8 cellular contexts compared by ENCODE assay signal in the genomic region with DNA sequence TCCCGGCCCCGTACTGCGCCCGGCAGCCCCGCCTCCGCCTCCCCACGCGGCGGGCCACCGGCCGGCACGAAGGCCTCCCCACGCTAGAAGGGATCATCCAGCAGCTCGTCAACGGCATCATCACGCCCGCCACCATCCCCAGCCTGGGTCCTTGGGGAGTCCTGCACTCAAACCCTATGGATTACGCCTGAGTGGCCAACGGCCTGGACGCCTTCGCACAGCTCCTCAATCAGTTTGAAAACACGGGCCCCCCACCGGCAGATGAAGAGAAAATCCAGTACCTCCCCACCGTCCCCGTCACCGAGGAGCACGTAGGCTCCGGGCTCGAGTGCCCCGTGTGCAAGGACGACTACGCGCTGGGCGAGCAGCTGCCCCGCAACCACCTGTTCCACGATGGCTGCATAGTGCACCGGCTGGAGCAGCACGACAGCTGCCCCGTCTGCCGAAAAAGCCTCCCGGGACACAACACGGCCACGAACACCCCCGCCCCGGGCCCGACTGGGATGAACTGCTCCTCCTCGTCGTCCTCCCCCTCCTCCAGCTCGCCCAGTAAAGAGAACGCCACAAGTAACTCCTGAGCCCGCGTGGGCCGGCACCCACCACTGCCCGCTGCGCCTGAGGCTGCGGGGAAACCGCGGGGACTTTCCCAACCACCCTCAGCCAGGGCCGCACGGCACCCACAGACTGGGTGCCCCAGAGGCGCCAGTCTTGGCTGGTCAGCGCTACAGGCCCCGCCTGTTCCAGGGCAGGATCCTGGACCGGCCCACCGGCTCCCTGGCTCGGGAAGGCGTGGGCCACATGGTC. TPM values are rescaled to one million over a fixed set of nuclear protein-coding genes. Genes with fewer than 3 reads are reported as not detected.
DNase-seq lines count a peak whose midpoint lies in the region; ATAC-seq and TF ChIP-seq lines count a peak whose summit lies in the region.

No MANE protein-coding gene starts in this region.

- H3K4me3 Mint-ChIP-seq in CD8-positive, alpha-beta T cell: peak overlapping the region; percentile 79
- H3K4me3 Mint-ChIP-seq in endodermal cell: no peak overlapping the region

- H3K36me3 Mint-ChIP-seq in CD8-positive, alpha-beta T cell: no peaks in the 10 kb centered on the region
- no peaks in the 10 kb centered on the region for H3K36me3 Mint-ChIP-seq in endodermal cell (ENCODE audit: low read depth)

- H3K27ac ChIP-seq in CD8-positive, alpha-beta T cell (ENCODE audit: low read depth, low read length): no peak overlapping the region
- H3K27ac ChIP-seq in HEK293 (ENCODE audit: extremely low read depth, low read depth, low read length): no peak overlapping the region
- H3K27ac ChIP-seq in endodermal cell (ENCODE audit: low read depth, low read length): no peak overlapping the region
- H3K27ac ChIP-seq in RWPE1: no peak overlapping the region

- CTCF ChIA-PET in CD8-positive, alpha-beta T cell (lab: Charles Lee): no interaction called here
- CTCF ChIA-PET in HEK293 (lab: Yijun Ruan, JAX): interaction anchor here (0.7 to 2.0 kb wide), 2 partner anchors 11 to 37 kb away, joined by 4 to 6 read pairs; no protein-coding TSS in a partner anchor
- CTCF ChIA-PET in RWPE1 (lab: Yijun Ruan, JAX): no interaction called here

- peaks cover 22% of the 10 kb centered on the region for H3K4me1 Mint-ChIP-seq in CD8-positive, alpha-beta T cell (ENCODE audit: low read depth)
- H3K4me1 Mint-ChIP-seq in endodermal cell: no peaks in the 10 kb centered on the region

- no peaks in the 10 kb centered on the region for H3K36me3 ChIP-seq in CD8-positive, alpha-beta T cell (ENCODE audit: insufficient read depth, low read length)
- H3K36me3 ChIP-seq in HEK293 (ENCODE audit: control insufficient read depth in 2 of 2, insufficient read depth in 1 of 2, low read length in 2 of 2) (no peaks in the 10 kb centered on the region), endodermal cell (ENCODE audit: control insufficient read depth, insufficient read depth, low read length) (no peaks in the 10 kb centered on the region)

- peak in 5 of 7 experiments; percentile 1 to 50 (median 18) for DNase-seq in CD8-positive, alpha-beta T cell
- DNase-seq in activated CD4-positive, alpha-beta T cell treated with anti-CD3 and anti-CD28 coated beads for 48 hours: peak; percentile 27
- DNase-seq in endodermal cell (peak; percentile 54), retinal pigment epithelial cell (ENCODE audit: low read depth) (no peak), RWPE1 (ENCODE audit: low spot score) (no peak), NCI-H526 treated with DMSO at 0.1 percent for 48 hours (lab: John Stamatoyannopoulos, UW) (no peak)

- 94 to 96% methylated on average over 47 to 67 of the region's 67 CpGs for WGBS in endodermal cell (ENCODE audit: insufficient coverage in 1 of 2, insufficient read length in 1 of 2), 2 experiments

- H3K9me3 ChIP-seq in CD8-positive, alpha-beta T cell (ENCODE audit: low read length): no peaks in the 10 kb centered on the region
- H3K9me3 ChIP-seq in HEK293 (ENCODE audit: control insufficient read depth, insufficient read depth, low read depth, low read length): no peaks in the 10 kb centered on the region
- H3K9me3 ChIP-seq in endodermal cell (ENCODE audit: control insufficient read depth, low read length): no peaks in the 10 kb centered on the region

- no peaks in the 10 kb centered on the region for H3K9me3 Mint-ChIP-seq in CD8-positive, alpha-beta T cell
- no peaks in the 10 kb centered on the region for H3K9me3 Mint-ChIP-seq in endodermal cell

- peak overlapping the region; percentile 49 for H3K4me3 ChIP-seq in CD8-positive, alpha-beta T cell (ENCODE audit: low read depth, low read length)
- no peak overlapping the region for H3K4me3 ChIP-seq in HEK293 (ENCODE audit: low read depth, low read length)
- H3K4me3 ChIP-seq in endodermal cell (ENCODE audit: low read length): no peak overlapping the region
- H3K4me3 ChIP-seq in retinal pigment epithelial cell (ENCODE audit: low read length): peak overlapping the region; percentile 17

- POLR2A ChIA-PET in CD8-positive, alpha-beta T cell (lab: Charles Lee): no interaction called here
- POLR2A ChIA-PET in HEK293 (lab: Yijun Ruan, JAX) (no interaction called here), RWPE1 (lab: Yijun Ruan, JAX; ENCODE audit: low non-redundant PET) (no interaction called here)

- peaks cover 14% of the 10 kb centered on the region for H3K27me3 ChIP-seq in CD8-positive, alpha-beta T cell (ENCODE audit: insufficient read depth, low read length)
- no peaks in the 10 kb centered on the region for H3K27me3 ChIP-seq in endodermal cell (ENCODE audit: control insufficient read depth, insufficient read depth, low read length, poor library complexity, severe bottlenecking)

- no peak overlapping the region for H3K9ac ChIP-seq in endodermal cell (ENCODE audit: extremely low read depth, low read length, poor library complexity, severe bottlenecking)

- peak; percentile 54 for ATAC-seq in CD8-positive, alpha-beta T cell
- ATAC-seq in GM19328 (IDR thresholded peaks at IDR 0.05; ENCODE audit: unreplicated experiment): no peak

- H3K27ac Mint-ChIP-seq in CD8-positive, alpha-beta T cell: no peak overlapping the region
- no peak overlapping the region for H3K27ac Mint-ChIP-seq in endodermal cell

- TF ChIP-seq CTCF in CD8-positive, alpha-beta T cell (IDR thresholded peaks at IDR 0.05): no peak
- TF ChIP-seq CTCF in HEK293 (tag by site-specific recombination; IDR thresholded peaks at IDR 0.05): no peak
- TF ChIP-seq CTCF in endodermal cell (conservative IDR thresholded peaks at IDR 0.05): no peak
- no peak for TF ChIP-seq CTCF in retinal pigment epithelial cell (conservative IDR thresholded peaks at IDR 0.05; ENCODE audit: low read depth, low read length)
- no peak for TF ChIP-seq CTCF in RWPE1 (conservative IDR thresholded peaks at IDR 0.05; ENCODE audit: low read depth)

- H3K27me3 Mint-ChIP-seq in CD8-positive, alpha-beta T cell (ENCODE audit: low read depth): peaks cover 58% of the 10 kb centered on the region
- H3K27me3 Mint-ChIP-seq in endodermal cell (ENCODE audit: insufficient read depth): peaks cover 1% of the 10 kb centered on the region

- intact Hi-C loops in CD8-positive, alpha-beta T cell (cut with DNase I, micrococcal nuclease): no loop called here

- peaks cover 5% of the 10 kb centered on the region for H3K4me1 ChIP-seq in CD8-positive, alpha-beta T cell (ENCODE audit: insufficient read depth, low read length)
- H3K4me1 ChIP-seq in HEK293 (ENCODE audit: control insufficient read depth, insufficient read depth, low read length): no peaks in the 10 kb centered on the region
- H3K4me1 ChIP-seq in endodermal cell (ENCODE audit: control insufficient read depth, insufficient read depth, low read length): no peaks in the 10 kb centered on the region

TF ChIP-seq in HEK293, 187 proteins besides CTCF, POLR2A, EP300 and RAD21:
- TF ChIP-seq ZNF274 (IDR thresholded peaks at IDR 0.05; ENCODE audit: low read length): no peak
- TF ChIP-seq ZNF274 (tag by site-specific recombination; IDR thresholded peaks at IDR 0.05; ENCODE audit: borderline replicate concordance): no peak
- TF ChIP-seq ZNF544 (tag by site-specific recombination; IDR thresholded peaks at IDR 0.05): no peak
- TF ChIP-seq SCRT2 (tag by site-specific recombination; IDR thresholded peaks at IDR 0.05): peak; percentile 38; the same call in 1 of the 2 replicates
- no peak for TF ChIP-seq ZNF416 (tag by site-specific recombination; IDR thresholded peaks at IDR 0.05)
- TF ChIP-seq ZSCAN30 (tag by site-specific recombination; IDR thresholded peaks at IDR 0.05): no peak

RNA-seq across cellular contexts. Expression of gene AKAP1, which starts 39.0 kb away (rescaled TPM):
- 10 to 100 TPM; 20.6 to 23.5 TPM for total RNA-seq in CD8-positive, alpha-beta T cell
- 10 to 100 TPM; 11.6 to 18.5 TPM for total RNA-seq in endodermal cell
- 17.3 TPM for polyA plus RNA-seq in endodermal cell (2013, experiment 1 of 2)
- 12.7 TPM for polyA plus RNA-seq in endodermal cell (2013, experiment 2 of 2)

Comparison
In these comparisons a context has a peak if more than half of its experiments do, and no peak if none do; other contexts are left out.
1. DNase-seq: peak in CD8-positive, alpha-beta T cell (5 of 7), activated CD4-positive, alpha-beta T cell treated with anti-CD3 and anti-CD28 coated beads for 48 hours (single experiment) and endodermal cell (single experiment); none in retinal pigment epithelial cell (single experiment), RWPE1 (single experiment) and NCI-H526 treated with DMSO at 0.1 percent for 48 hours (single experiment).
2. H3K4me3 ChIP-seq: peak in CD8-positive, alpha-beta T cell (single experiment) and retinal pigment epithelial cell (single experiment); none in HEK293 (single experiment) and endodermal cell (single experiment).